ENCODE assay signal across 7 cellular contexts in genomic region chr7:100475549-100475948, GRCh38. TPM values are rescaled to one million over a fixed set of nuclear protein-coding genes. Genes with fewer than 3 reads are reported as not detected.
A peak's percentile ranks its signal among the peaks of the same experiment; 100 is the strongest.
DNase-seq lines count a peak whose midpoint lies in the region.
"Had no signal": no experiment of that assay in that cellular context is flagged by ENCODE, and none has a peak within 500 bp of the region (broad histone marks: within the 10 kb centered on the region; RNA-seq: fewer than 3 reads in every experiment).

No MANE protein-coding gene starts in this region.

- in situ Hi-C loops in ACHN (cut with HindIII; ENCODE audit: low pct_ligation_motif_present, low pct_unique_long_range_greater_than_20kb, low sequenced_read_pairs): no loop called here

- peak; percentile 40 for DNase-seq in activated CD8-positive, alpha-beta memory T cell treated with anti-CD3 and anti-CD28 coated beads, Interleukin-2, amount 50 U/mL, for 4 hours
- DNase-seq in ACHN: no peak
- DNase-seq in NCI-H1694 (lab: John Stamatoyannopoulos, UW): no peak
- no peak for DNase-seq in ecto neural progenitor cell (ENCODE audit: low spot score)

- peak overlapping the region; percentile 87 to 97 (median 92) for H3K9ac ChIP-seq in BLaER1 treated with 17β-estradiol and CSF1 and Interleukin-3, amounts not matched to agents 10 nM and 100 nM
- H3K9ac ChIP-seq: parathyroid adenoma had no signal

- H3K27ac ChIP-seq in BLaER1 treated with 17β-estradiol and CSF1 and Interleukin-3, amounts not matched to agents 10 nM and 100 nM: peak overlapping the region in 10 of 11 experiments; percentile 37 to 93 (median 88); a peak in 17 of 22 replicates
- H3K27ac ChIP-seq in mesodermal cell (ENCODE audit: low read depth, low read length, severe bottlenecking): no peak overlapping the region
- H3K27ac ChIP-seq: parathyroid adenoma had no signal

- peaks cover 62 to 80% (median 75%) of the 10 kb centered on the region in 10 experiments for H3K4me1 ChIP-seq in BLaER1 treated with 17β-estradiol and CSF1 and Interleukin-3, amounts not matched to agents 10 nM and 100 nM
- H3K4me1 ChIP-seq in mesodermal cell (ENCODE audit: control insufficient read depth, insufficient read depth, low read length, poor library complexity, severe bottlenecking): peaks cover 28% of the 10 kb centered on the region

- H4K20me1 ChIP-seq in BLaER1 treated with 17β-estradiol and CSF1 and Interleukin-3, amounts not matched to agents 10 nM and 100 nM: peaks cover 68 to 76% (median 71%) of the 10 kb centered on the region in 11 experiments

- H3K36me3 ChIP-seq in BLaER1 treated with 17β-estradiol and CSF1 and Interleukin-3, amounts not matched to agents 10 nM and 100 nM: peaks cover 20 to 64% (median 49%) of the 10 kb centered on the region in 11 experiments
- H3K36me3 ChIP-seq in mesodermal cell (ENCODE audit: control insufficient read depth, insufficient read depth, low read length): peaks cover 36% of the 10 kb centered on the region

- peak overlapping the region; percentile 74 to 100 (median 96) for H3K4me3 ChIP-seq in BLaER1 treated with 17β-estradiol and CSF1 and Interleukin-3, amounts not matched to agents 10 nM and 100 nM
- peak overlapping the region; percentile 8 for H3K4me3 ChIP-seq in mesodermal cell (ENCODE audit: extremely low read depth, insufficient read depth, low read length, poor library complexity, severe bottlenecking)

- H3K27me3 ChIP-seq in BLaER1 treated with 17β-estradiol and CSF1 and Interleukin-3, amounts not matched to agents 10 nM and 100 nM: no peaks in the 10 kb centered on the region

- H3K9me3 ChIP-seq in BLaER1 treated with 17β-estradiol and CSF1 and Interleukin-3, amounts not matched to agents 10 nM and 100 nM (replicated peaks in 1 of 11): no peaks in the 10 kb centered on the region
- no peaks in the 10 kb centered on the region for H3K9me3 ChIP-seq in mesodermal cell (ENCODE audit: control insufficient read depth, low read length)

- peak overlapping the region; percentile 97 to 100 (median 99) for H3K4me2 ChIP-seq in BLaER1 treated with 17β-estradiol and CSF1 and Interleukin-3, amounts not matched to agents 10 nM and 100 nM

- 42 to 46% methylated on average over 3 to 6 of the region's 9 CpGs for WGBS in mesodermal cell (ENCODE audit: insufficient coverage in 2 of 2), 2 experiments

RNA-seq across cellular contexts. Expression of gene TSC22D4, which starts 3.5 kb away (rescaled TPM):
- polyA plus RNA-seq in mesodermal cell (2013, experiment 1 of 2): 57.9 TPM
- 45.5 TPM for polyA plus RNA-seq in mesodermal cell (2013, experiment 2 of 2)

RNA-seq across cellular contexts. Expression of gene NYAP1, which starts 8.2 kb away (rescaled TPM):
- polyA plus RNA-seq in mesodermal cell (2013, experiment 1 of 2): 6.7 TPM
- 5.7 TPM for polyA plus RNA-seq in mesodermal cell (2013, experiment 2 of 2)

RNA-seq across cellular contexts. Expression of gene SPACDR, which starts 11.5 kb away (rescaled TPM):
- polyA plus RNA-seq in mesodermal cell (2013, experiment 1 of 2): 2.0 TPM
- polyA plus RNA-seq in mesodermal cell (2013, experiment 2 of 2): 2.2 TPM

RNA-seq across cellular contexts. Expression of gene PPP1R35, which starts 39.3 kb away (rescaled TPM):
- polyA plus RNA-seq in mesodermal cell (2013, experiment 1 of 2): 42.0 TPM
- 34.5 TPM for polyA plus RNA-seq in mesodermal cell (2013, experiment 2 of 2)

RNA-seq across cellular contexts. Expression of gene MEPCE, which starts 45.9 kb away (rescaled TPM):
- polyA plus RNA-seq in mesodermal cell (2013, experiment 1 of 2): 26.0 TPM
- polyA plus RNA-seq in mesodermal cell (2013, experiment 2 of 2): 26.0 TPM
